ENCODE assay signal across 21 cellular contexts in the genomic region with DNA sequence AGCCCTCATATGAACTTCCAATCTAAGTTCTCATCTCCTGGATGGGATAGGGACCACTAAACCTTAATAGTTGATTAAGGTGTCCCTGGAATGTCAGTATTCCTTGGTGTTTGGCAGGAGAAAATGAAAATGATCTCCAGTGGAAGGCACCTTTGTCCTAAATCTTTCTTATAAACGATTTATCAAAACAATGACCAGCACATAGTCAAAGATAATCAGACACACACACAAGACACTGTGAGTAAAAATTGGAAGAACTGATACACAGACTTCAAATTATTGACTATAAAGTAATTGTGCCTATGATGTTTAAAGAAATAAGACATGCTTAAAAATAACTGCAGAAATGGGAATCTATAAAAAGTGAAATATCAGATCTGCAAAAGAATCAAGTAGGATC. TPM values are rescaled to one million over a fixed set of nuclear protein-coding genes. Genes with fewer than 3 reads are reported as not detected.
A peak's percentile ranks its signal among the peaks of the same experiment; 100 is the strongest.
DNase-seq lines count a peak whose midpoint lies in the region; TF ChIP-seq lines count a peak whose summit lies in the region.
"Had no signal": no experiment of that assay in that cellular context is flagged by ENCODE, and none has a peak within 500 bp of the region (broad histone marks: within the 10 kb centered on the region; RNA-seq: fewer than 3 reads in every experiment).

No MANE protein-coding gene starts in this region.

- H3K4me1 Mint-ChIP-seq in type B pancreatic cell (ENCODE audit: unreplicated experiment) = peaks cover 26% of the 10 kb centered on the region

- H3K4me3 ChIP-seq in HL-60 (replicated peaks; ENCODE audit: insufficient read depth, low read length) (no peak overlapping the region), adipocyte (ENCODE audit: low read length) (no peak overlapping the region), hepatocyte (no peak overlapping the region)
- H3K4me3 ChIP-seq: BLaER1 had no signal

- H3K4me1 ChIP-seq in adipocyte (ENCODE audit: control insufficient read depth, insufficient read depth, low read length) (peaks cover 50% of the 10 kb centered on the region), hepatocyte (ENCODE audit: insufficient read depth) (peaks cover 49% of the 10 kb centered on the region)

- no peak for TF ChIP-seq CTCF in HL-60 (IDR thresholded peaks at IDR 0.05; ENCODE audit: insufficient read depth, low read length)
- TF ChIP-seq CTCF in hepatocyte (IDR thresholded peaks at IDR 0.05; ENCODE audit: poor library complexity) = no peak
- no peak for TF ChIP-seq CTCF in type B pancreatic cell (conservative IDR thresholded peaks at IDR 0.05)

- H3K27ac Mint-ChIP-seq in type B pancreatic cell = peak overlapping the region; percentile 49

- H3K27ac ChIP-seq in HL-60 (replicated peaks) (peak overlapping the region; percentile 66), hepatocyte (peak overlapping the region; percentile 93)
- H3K27ac ChIP-seq: BLaER1 had no signal

- H3K36me3 Mint-ChIP-seq in type B pancreatic cell = peaks cover 3% of the 10 kb centered on the region
- H3K36me3 Mint-ChIP-seq: CD4-positive, CD25-positive, alpha-beta regulatory T cell had no signal

- H3K4me3 Mint-ChIP-seq in type B pancreatic cell = no peak overlapping the region
- H3K4me3 Mint-ChIP-seq: CD14-positive monocyte; CD8-positive, alpha-beta memory T cell had no signal

- no peaks in the 10 kb centered on the region for H3K27me3 ChIP-seq in HL-60 (ENCODE audit: insufficient read depth, poor library complexity, severe bottlenecking)
- no peaks in the 10 kb centered on the region for H3K27me3 ChIP-seq in adipocyte (replicated peaks; ENCODE audit: control insufficient read depth, insufficient read depth, low read length)
- H3K27me3 ChIP-seq in hepatocyte = no peaks in the 10 kb centered on the region
- H3K27me3 ChIP-seq: BE2C, BLaER1 had no signal

- no peaks in the 10 kb centered on the region for H3K36me3 ChIP-seq in adipocyte (ENCODE audit: control insufficient read depth, insufficient read depth, low read length, severe bottlenecking)
- no peaks in the 10 kb centered on the region for H3K36me3 ChIP-seq in hepatocyte (replicated peaks; ENCODE audit: insufficient read depth, low read depth)
- H3K36me3 ChIP-seq: BE2C, BLaER1 had no signal

- no peaks in the 10 kb centered on the region for H3K79me2 ChIP-seq in hepatocyte

- H2AFZ ChIP-seq in hepatocyte = no peak overlapping the region

- 86% methylated on average over 1 of the region's 1 CpG for WGBS in hepatocyte (ENCODE audit: low lambda C conversion rate, missing lambda C conversion rate)

- no peaks in the 10 kb centered on the region for H4K20me1 ChIP-seq in hepatocyte (ENCODE audit: insufficient read depth, poor library complexity, severe bottlenecking)
- H4K20me1 ChIP-seq: BLaER1 had no signal

- H3K9me3 ChIP-seq in adipocyte (ENCODE audit: control insufficient read depth, low read length) = peaks cover 18% of the 10 kb centered on the region
- H3K9me3 ChIP-seq in hepatocyte (ENCODE audit: low read depth) = no peaks in the 10 kb centered on the region
- H3K9me3 ChIP-seq: BE2C had no signal

- DNase-seq in HL-60 (ENCODE audit: low read depth in 1 of 2, low spot score in 1 of 2) = no peak
- no peak for DNase-seq in adipocyte (ENCODE audit: low read depth)
- DNase-seq in hepatocyte (ENCODE audit: low spot score) = no peak
- DNase-seq in type B pancreatic cell (ENCODE audit: extremely low spot score, unreplicated experiment) = no peak
- DNase-seq in hypothalamus (lab: John Stamatoyannopoulos, UW) = no peak
- no peak for DNase-seq in amniotic stem cell (lab: John Stamatoyannopoulos, UW)
- DNase-seq in COLO829 (ENCODE audit: low spot score) = no peak
- no peak for DNase-seq in nucleus accumbens (lab: John Stamatoyannopoulos, UW)
- DNase-seq: 8988T; ACHN; BE2C; C1 segment of cervical spinal cord; Caco-2; Calu3; CD4-positive, alpha-beta memory T cell; CD4-positive, CD25-positive, alpha-beta regulatory T cell; CD8-positive, alpha-beta memory T cell; DMS79 treated with DMSO at 0.1 percent for 48 hours; GF-D8 had no signal

- H3K9me2 ChIP-seq in hepatocyte (replicated peaks; ENCODE audit: insufficient read depth) = no peaks in the 10 kb centered on the region

- H3K9ac ChIP-seq in adipocyte (ENCODE audit: low read length) = peak overlapping the region; percentile 1
- H3K9ac ChIP-seq: BLaER1 had no signal

- no peak overlapping the region for H3K4me2 ChIP-seq in hepatocyte
- H3K4me2 ChIP-seq: BLaER1 had no signal

- H3K9me3 Mint-ChIP-seq in type B pancreatic cell = peaks cover 12% of the 10 kb centered on the region

- peaks cover 19% of the 10 kb centered on the region for H3K27me3 Mint-ChIP-seq in type B pancreatic cell

RNA-seq across cellular contexts. Expression of a gene that starts 13.7 kb away (rescaled TPM):
- total RNA-seq in hepatocyte (151 and 160 TPM in 2 replicates), type B pancreatic cell (ENCODE audit: low replicate concordance) (24.4 and 50.4 TPM in 2 replicates)
- polyA plus RNA-seq in hepatocyte = 65.1 and 103 TPM in 2 replicates
